ENCODE assay signal across 8 cellular contexts in the genomic region with DNA sequence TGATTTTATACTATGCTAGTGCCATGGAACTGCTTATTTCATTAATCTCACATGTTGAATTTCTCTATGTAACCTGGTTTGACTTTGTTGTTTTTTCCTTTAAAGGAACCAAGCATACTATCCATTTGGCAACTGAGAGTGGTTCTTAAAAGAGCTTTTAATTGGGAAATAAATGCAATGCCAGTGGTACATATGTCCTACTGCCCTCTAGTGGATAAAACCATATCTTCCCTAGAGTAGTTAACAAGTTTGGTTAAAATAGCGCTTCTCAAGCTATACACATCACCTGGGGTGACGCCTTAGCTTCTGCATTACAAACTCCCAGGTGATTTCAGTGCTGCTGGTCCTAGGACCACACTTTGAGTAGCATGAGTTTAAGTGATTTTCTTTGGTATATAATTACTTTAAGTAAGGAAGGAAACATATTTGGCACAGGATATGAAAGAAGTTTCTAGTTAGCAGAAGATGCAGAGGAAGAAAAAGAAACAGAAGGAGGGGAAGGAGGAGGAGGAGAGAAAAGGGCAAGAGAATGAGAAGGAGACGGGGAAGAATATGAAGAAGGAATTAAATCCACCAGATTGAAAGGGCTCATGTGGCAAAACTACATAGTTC. TPM values are rescaled to one million over a fixed set of nuclear protein-coding genes. Genes with fewer than 3 reads are reported as not detected.
DNase-seq lines count a peak whose midpoint lies in the region; ATAC-seq and TF ChIP-seq lines count a peak whose summit lies in the region.

No MANE protein-coding gene starts in this region.

- TF ChIP-seq CTCF in epithelial cell of esophagus (IDR thresholded peaks at IDR 0.05; ENCODE audit: insufficient read depth, low read depth, low read length, missing control alignments): peak; percentile 62

- peak; percentile 49 for DNase-seq in A172 (ENCODE audit: low spot score)
- DNase-seq in NOMO-1 treated with DMSO at 0.1 percent for 48 hours (lab: John Stamatoyannopoulos, UW; ENCODE audit: unreplicated experiment): peak; percentile 78
- DNase-seq in epithelial cell of esophagus (ENCODE audit: low read depth): peak; percentile 67
- peak; percentile 8 for DNase-seq in non-pigmented ciliary epithelial cell (ENCODE audit: low read depth)
- DNase-seq in activated CD8-positive, alpha-beta memory T cell treated with anti-CD3 and anti-CD28 coated beads, Interleukin-2, amount 50 U/mL, for 4 hours: no peak

- ATAC-seq in GM18519 (IDR thresholded peaks at IDR 0.05; ENCODE audit: low FRiP score, unreplicated experiment): peak; percentile 80
- ATAC-seq in HG03442 (IDR thresholded peaks at IDR 0.05; ENCODE audit: unreplicated experiment): peak; percentile 72
- ATAC-seq in HG03039 (IDR thresholded peaks at IDR 0.05; ENCODE audit: unreplicated experiment): no peak

- no peak overlapping the region for H3K4me3 ChIP-seq in epithelial cell of esophagus (ENCODE audit: low read length)

RNA-seq across cellular contexts. Expression of a gene that starts 56.8 kb away (rescaled TPM):
- 0.16 and 0.62 TPM in 2 replicates for total RNA-seq in A172 (2014; rRNA removed; shearing (Covaris generic))
